ENCODE assay signal across 8 cellular contexts in genomic region chr11:46278387-46279173, GRCh38. TPM values are rescaled to one million over a fixed set of nuclear protein-coding genes. Genes with fewer than 3 reads are reported as not detected.
DNase-seq lines count a peak whose midpoint lies in the region; ATAC-seq, FAIRE-seq and TF ChIP-seq lines count a peak whose summit lies in the region.

No MANE protein-coding gene starts in this region.

- no peak overlapping the region for H3K27ac ChIP-seq in WERI-Rb-1
- no peak overlapping the region for H3K27ac ChIP-seq in neuronal stem cell (replicated peaks; ENCODE audit: low read length)

- no peaks in the 10 kb centered on the region for H3K36me3 ChIP-seq in WERI-Rb-1
- no peaks in the 10 kb centered on the region for H3K36me3 ChIP-seq in neuronal stem cell (replicated peaks in 1 of 2; ENCODE audit: control insufficient read depth in 2 of 2, insufficient read depth in 2 of 2, low read length in 2 of 2)

- peak; percentile 77 for TF ChIP-seq CTCF in WERI-Rb-1 (IDR thresholded peaks at IDR 0.05; ENCODE audit: low read depth, low read length)

- TF ChIP-seq POLR2A in GM12891 (IDR thresholded peaks at IDR 0.05; ENCODE audit: low read depth, low read length), result no peak

- H3K27me3 ChIP-seq in WERI-Rb-1 (ENCODE audit: insufficient read depth, low read depth, severe bottlenecking) (no peaks in the 10 kb centered on the region), neuronal stem cell (ENCODE audit: control insufficient read depth in 3 of 3, insufficient read depth in 3 of 3, low read depth in 1 of 3, low read length in 3 of 3) (peaks cover 0 to 83% (median 5%) of the 10 kb centered on the region in 3 experiments)

- H3K9me3 ChIP-seq in WERI-Rb-1 (ENCODE audit: severe bottlenecking), result no peaks in the 10 kb centered on the region
- H3K9me3 ChIP-seq in neuronal stem cell (replicated peaks in 1 of 2; ENCODE audit: control insufficient read depth in 2 of 2, insufficient read depth in 1 of 2, low read depth in 1 of 2, low read length in 2 of 2), result no peaks in the 10 kb centered on the region

- peaks cover 4 to 24% of the 10 kb centered on the region in 2 donors for H3K4me1 ChIP-seq in neuronal stem cell (ENCODE audit: control insufficient read depth in 2 of 2, insufficient read depth in 1 of 2, low read depth in 1 of 2, low read length in 2 of 2)

- H3K4me2 ChIP-seq in neuronal stem cell (ENCODE audit: insufficient read depth, low read length, poor library complexity, severe bottlenecking), result peak overlapping the region; percentile 90

- peak; percentile 71 for DNase-seq in activated CD8-positive, alpha-beta memory T cell treated with anti-CD3 and anti-CD28 coated beads for 24 hours
- DNase-seq in activated CD8-positive, alpha-beta memory T cell treated with anti-CD3 and anti-CD28 coated beads, Interleukin-2, amount 10 ng/mL, durations not matched to agents 7 days and 5 days, result no peak
- peak; percentile 72 for DNase-seq in WERI-Rb-1
- peak; percentile 50 for DNase-seq in fibroblast of gingiva (ENCODE audit: low read depth)
- no peak for DNase-seq in neuronal stem cell (ENCODE audit: low spot score)
- no peak for DNase-seq in occipital lobe (lab: John Stamatoyannopoulos, UW)
- DNase-seq in GM12891 (ENCODE audit: insufficient read length, low spot score), result no peak
- no peak for DNase-seq in cortex of kidney (lab: John Stamatoyannopoulos, UW)

- no peak overlapping the region for H4K91ac ChIP-seq in neuronal stem cell (ENCODE audit: low read depth, low read length, poor library complexity)

- no peak for ATAC-seq in activated CD8-positive, alpha-beta memory T cell treated with anti-CD3 and anti-CD28 coated beads, Interleukin-2, amount 10 ng/mL, durations not matched to agents 7 days and 5 days

- no peaks in the 10 kb centered on the region for H3K79me1 ChIP-seq in neuronal stem cell (ENCODE audit: low read depth, low read length)

- peak overlapping the region; percentile 60 for H2BK5ac ChIP-seq in neuronal stem cell (ENCODE audit: low read length)

- H3K14ac ChIP-seq in neuronal stem cell (ENCODE audit: low read length), result no peak overlapping the region

- H3K9me3 Mint-ChIP-seq in activated CD8-positive, alpha-beta memory T cell treated with anti-CD3 and anti-CD28 coated beads, Interleukin-2, amount 10 ng/mL, durations not matched to agents 7 days and 5 days (ENCODE audit: low read depth), result no peaks in the 10 kb centered on the region

- H2AFZ ChIP-seq in neuronal stem cell (ENCODE audit: low read length), result peak overlapping the region; percentile 84

- peak overlapping the region; percentile 83 for H3K9ac ChIP-seq in neuronal stem cell (ENCODE audit: low read depth, low read length, poor library complexity)

- no peak overlapping the region for H2BK12ac ChIP-seq in neuronal stem cell (ENCODE audit: low read length)

- H3K27me3 Mint-ChIP-seq in activated CD8-positive, alpha-beta memory T cell treated with anti-CD3 and anti-CD28 coated beads, Interleukin-2, amount 10 ng/mL, durations not matched to agents 7 days and 5 days, result peaks cover 69% of the 10 kb centered on the region

- no peak overlapping the region for H3K23ac ChIP-seq in neuronal stem cell (ENCODE audit: low read depth, low read length, poor library complexity)

- CTCF ChIA-PET in activated CD8-positive, alpha-beta memory T cell treated with anti-CD3 and anti-CD28 coated beads, Interleukin-2, amount 10 ng/mL, durations not matched to agents 7 days and 5 days (lab: Charles Lee), result interaction anchor here (2.9 kb wide), 1 partner anchor 39 kb away, joined by 18 read pairs; no protein-coding TSS in a partner anchor

- H2BK15ac ChIP-seq in neuronal stem cell (ENCODE audit: low read length), result peak overlapping the region; percentile 50

- no peak for FAIRE-seq in GM12891 (lab: Jason Lieb, UNC)

- no peaks in the 10 kb centered on the region for H3K4me1 Mint-ChIP-seq in activated CD8-positive, alpha-beta memory T cell treated with anti-CD3 and anti-CD28 coated beads, Interleukin-2, amount 10 ng/mL, durations not matched to agents 7 days and 5 days

- H3K4me3 Mint-ChIP-seq in activated CD8-positive, alpha-beta memory T cell treated with anti-CD3 and anti-CD28 coated beads, Interleukin-2, amount 10 ng/mL, durations not matched to agents 7 days and 5 days, result no peak overlapping the region

- peak overlapping the region; percentile 63 for H3K4me3 ChIP-seq in WERI-Rb-1 (ENCODE audit: low read depth, low read length)
- H3K4me3 ChIP-seq in neuronal stem cell (ENCODE audit: low read length in 2 of 2), result peak overlapping the region in 1 of 2 donors; percentile 86

- no CpG with 5 or more reads among the region's 24 CpGs for WGBS in neuronal stem cell (ENCODE audit: extremely low coverage in 2 of 2, insufficient read length in 2 of 2, insufficient replicate concordance in 1 of 2), 2 donors

- peak overlapping the region; percentile 45 for H4K8ac ChIP-seq in neuronal stem cell (ENCODE audit: low read depth, low read length)

- H2BK120ac ChIP-seq in neuronal stem cell (ENCODE audit: low read depth, low read length), result no peak overlapping the region

- H3K27ac Mint-ChIP-seq in activated CD8-positive, alpha-beta memory T cell treated with anti-CD3 and anti-CD28 coated beads, Interleukin-2, amount 10 ng/mL, durations not matched to agents 7 days and 5 days, result no peak overlapping the region

- no peak overlapping the region for H3K4ac ChIP-seq in neuronal stem cell (ENCODE audit: low read length)

- H3K36me3 Mint-ChIP-seq in activated CD8-positive, alpha-beta memory T cell treated with anti-CD3 and anti-CD28 coated beads, Interleukin-2, amount 10 ng/mL, durations not matched to agents 7 days and 5 days, result no peaks in the 10 kb centered on the region

- H2AK5ac ChIP-seq in neuronal stem cell (ENCODE audit: low read depth, low read length), result no peak overlapping the region

- peak overlapping the region; percentile 76 for H3K18ac ChIP-seq in neuronal stem cell (ENCODE audit: low read length)

TF ChIP-seq in GM12891, 5 proteins besides CTCF, POLR2A, EP300 and RAD21:
- no peak for TF ChIP-seq PAX5 (IDR thresholded peaks at IDR 0.05; ENCODE audit: insufficient read depth, low read length, severe bottlenecking)
- TF ChIP-seq POLR2AphosphoS5 (IDR thresholded peaks at IDR 0.05; ENCODE audit: low read depth, low read length), result no peak
- TF ChIP-seq SPI1 (IDR thresholded peaks at IDR 0.05; ENCODE audit: low read depth, low read length), result no peak
- TF ChIP-seq TAF1 (IDR thresholded peaks at IDR 0.05; ENCODE audit: low read depth, low read length), result no peak
- TF ChIP-seq POU2F2 (IDR thresholded peaks at IDR 0.05; ENCODE audit: low read depth, low read length), result no peak

RNA-seq across cellular contexts. Expression of gene CREB3L1, which starts 1.1 kb away (rescaled TPM):
- total RNA-seq in activated CD8-positive, alpha-beta memory T cell treated with anti-CD3 and anti-CD28 coated beads, Interleukin-2, amount 10 ng/mL, durations not matched to agents 7 days and 5 days, result not detected
- polyA plus RNA-seq in neuronal stem cell (2013, experiment 1 of 2), result 8.4 TPM
- 8.8 TPM for polyA plus RNA-seq in neuronal stem cell (2013, experiment 2 of 2)
- total RNA-seq in occipital lobe, result 1.2 TPM
- polyA plus RNA-seq in GM12891 (2012; ENCODE audit: low read depth, missing spikeins), result 2.6 TPM

Comparison
In these comparisons a context has a peak if more than half of its experiments do, and no peak if none do; other contexts are left out.
1. DNase-seq: peak in activated CD8-positive, alpha-beta memory T cell treated with anti-CD3 and anti-CD28 coated beads for 24 hours (single experiment), WERI-Rb-1 (single experiment) and fibroblast of gingiva (single experiment); none in activated CD8-positive, alpha-beta memory T cell treated with anti-CD3 and anti-CD28 coated beads, Interleukin-2, amount 10 ng/mL, durations not matched to agents 7 days and 5 days (single experiment), neuronal stem cell (single experiment), occipital lobe (single experiment), GM12891 (single experiment) and cortex of kidney (single experiment).